ENCODE assay signal across 8 cellular contexts in genomic region chr3:48715179-48715800, GRCh38. TPM values are rescaled to one million over a fixed set of nuclear protein-coding genes. Genes with fewer than 3 reads are reported as not detected.
A peak's percentile ranks its signal among the peaks of the same experiment; 100 is the strongest.
DNase-seq lines count a peak whose midpoint lies in the region; ATAC-seq, FAIRE-seq and TF ChIP-seq lines count a peak whose summit lies in the region.

No MANE protein-coding gene starts in this region.

- intact Hi-C loops in A673 (cut with micrococcal nuclease; ENCODE audit: unreplicated experiment): no loop called here

- H3K4me1 ChIP-seq in A673 (ENCODE audit: insufficient read depth, low read length, poor library complexity, severe bottlenecking): peaks cover 5% of the 10 kb centered on the region
- no peaks in the 10 kb centered on the region for H3K4me1 ChIP-seq in HEK293 (ENCODE audit: control insufficient read depth, insufficient read depth, low read length)
- peaks cover 10% of the 10 kb centered on the region for H3K4me1 ChIP-seq in astrocyte (ENCODE audit: insufficient read depth, low read length)

- no TSS peak for BruUV-seq in A673 (replicated peaks; lab: Mats Ljungman, UMichigan)

- H3K27me3 Mint-ChIP-seq in astrocyte (ENCODE audit: low read depth, unreplicated experiment): no peaks in the 10 kb centered on the region

- H3K36me3 ChIP-seq in A673 (ENCODE audit: insufficient read depth, low read length, poor library complexity, severe bottlenecking): peaks cover 14% of the 10 kb centered on the region
- H3K36me3 ChIP-seq in HEK293 (ENCODE audit: control insufficient read depth in 2 of 2, insufficient read depth in 1 of 2, low read length in 2 of 2): peaks cover 16 to 46% of the 10 kb centered on the region in 2 experiments; a peak in 2 of 3 replicates
- H3K36me3 ChIP-seq in astrocyte (ENCODE audit: insufficient read depth, low read length): peaks cover 20% of the 10 kb centered on the region

- TF ChIP-seq CTCF in A673 (conservative IDR thresholded peaks at IDR 0.05; ENCODE audit: low read depth, low read length): no peak
- no peak for TF ChIP-seq CTCF in HEK293 (tag by site-specific recombination; IDR thresholded peaks at IDR 0.05)
- no peak for TF ChIP-seq CTCF in astrocyte (IDR thresholded peaks at IDR 0.05; ENCODE audit: insufficient read depth, low read depth, low read length)

- peak overlapping the region; percentile 65 for H3K4me3 ChIP-seq in A673 (ENCODE audit: low read depth, low read length, poor library complexity, severe bottlenecking)
- H3K4me3 ChIP-seq in HEK293 (ENCODE audit: low read depth, low read length): peak overlapping the region; percentile 67
- H3K4me3 ChIP-seq in astrocyte (ENCODE audit: insufficient read depth, low read depth, low read length): peak overlapping the region; percentile 98

- CTCF ChIA-PET in A673 (lab: Charles Lee): no interaction called here
- CTCF ChIA-PET in HEK293 (lab: Yijun Ruan, JAX): interaction anchor here (1.2 kb wide), 1 partner anchor 24 kb away, joined by 7 read pairs; no protein-coding TSS in a partner anchor

- peak overlapping the region; percentile 100 for H3K27ac Mint-ChIP-seq in astrocyte (ENCODE audit: unreplicated experiment)

- no peak for FAIRE-seq in astrocyte (lab: Jason Lieb, UNC)

- H3K27ac ChIP-seq in A673 (ENCODE audit: low read depth, low read length, poor library complexity, severe bottlenecking) (no peak overlapping the region), HEK293 (ENCODE audit: extremely low read depth, low read depth, low read length) (no peak overlapping the region), astrocyte (ENCODE audit: low read depth, low read length) (no peak overlapping the region)

- H2AFZ ChIP-seq in astrocyte (ENCODE audit: low read depth, low read length): no peak overlapping the region

- ATAC-seq in HG02588 (IDR thresholded peaks at IDR 0.05; ENCODE audit: unreplicated experiment): no peak
- no peak for ATAC-seq in HG03097 (IDR thresholded peaks at IDR 0.05; ENCODE audit: low FRiP score, unreplicated experiment)

- H3K9me3 ChIP-seq in A673 (ENCODE audit: low read depth, low read length, poor library complexity, severe bottlenecking) (no peaks in the 10 kb centered on the region), HEK293 (ENCODE audit: control insufficient read depth, insufficient read depth, low read depth, low read length) (no peaks in the 10 kb centered on the region), astrocyte (ENCODE audit: insufficient read depth, low read depth, low read length) (no peaks in the 10 kb centered on the region)

- no peak for DNase-seq in A673 (ENCODE audit: low spot score)
- DNase-seq in astrocyte (ENCODE audit: low read depth): peak; percentile 60
- peak; percentile 79 for DNase-seq in left kidney (ENCODE audit: low read depth, low spot score)
- DNase-seq in cortex of kidney (lab: John Stamatoyannopoulos, UW): no peak
- DNase-seq in stimulated activated CD4-positive, alpha-beta T cell treated with anti-CD3 and anti-CD28 coated beads, Interleukin-1b, Interleukin-23, amount 100 ng/mL, for 48 hours: no peak

- H3K9ac ChIP-seq in astrocyte (ENCODE audit: low read length): peak overlapping the region; percentile 100

- peaks cover 59% of the 10 kb centered on the region for H4K20me1 ChIP-seq in astrocyte (ENCODE audit: insufficient read depth, low read length)

- no peaks in the 10 kb centered on the region for H3K9me3 Mint-ChIP-seq in astrocyte (ENCODE audit: unreplicated experiment)

- H3K27me3 ChIP-seq in A673 (replicated peaks; ENCODE audit: insufficient read depth, low read depth, low read length, poor library complexity) (no peaks in the 10 kb centered on the region), astrocyte (ENCODE audit: insufficient read depth, low read length) (no peaks in the 10 kb centered on the region)

- H3K36me3 Mint-ChIP-seq in astrocyte (ENCODE audit: low read depth, unreplicated experiment): peaks cover 11% of the 10 kb centered on the region

- peak overlapping the region; percentile 100 for H3K4me3 Mint-ChIP-seq in astrocyte (ENCODE audit: unreplicated experiment)

- POLR2A ChIA-PET in A673 (lab: Charles Lee; ENCODE audit: low non-redundant PET) (no interaction called here), HEK293 (lab: Yijun Ruan, JAX) (interaction anchor here (0.6 kb wide), 1 partner anchor 10 kb away, joined by 3 read pairs; no protein-coding TSS in a partner anchor)

- peak overlapping the region; percentile 84 for H3K4me2 ChIP-seq in astrocyte (ENCODE audit: low read length)

- H3K4me1 Mint-ChIP-seq in astrocyte (ENCODE audit: low read depth, unreplicated experiment): peaks cover 22% of the 10 kb centered on the region

- peaks cover 68% of the 10 kb centered on the region for H3K79me2 ChIP-seq in astrocyte (ENCODE audit: insufficient read depth, low read length)

TF ChIP-seq in HEK293, 187 proteins besides CTCF, POLR2A, EP300 and RAD21:
- TF ChIP-seq PRDM10 (tag by site-specific recombination; IDR thresholded peaks at IDR 0.05) (peak; percentile 31), PRDM1 (tag by site-specific recombination; IDR thresholded peaks at IDR 0.05) (0 out of 2 replicates have a peak, but pooled peaks have one; percentile 39), ZXDB (tag by site-specific recombination; IDR thresholded peaks at IDR 0.05) (no peak)
TF ChIP-seq in HEK293: peak in this region for 2.

RNA-seq across cellular contexts. Expression of gene IP6K2, which starts 1.7 kb away (rescaled TPM):
- total RNA-seq in A673 (2021) (62.5 and 72.0 TPM in 2 replicates), astrocyte (92.9 and 104 TPM in 2 replicates)

RNA-seq across cellular contexts. Expression of gene NCKIPSD, which starts 29.6 kb away (rescaled TPM):
- total RNA-seq in A673 (2021) (15.0 and 18.8 TPM in 2 replicates), astrocyte (18.3 and 21.6 TPM in 2 replicates)

RNA-seq across cellular contexts. Expression of gene CELSR3, which starts 52.6 kb away (rescaled TPM):
- 1.2 and 2.1 TPM in 2 replicates for total RNA-seq in A673 (2021)
- 8.6 and 10.2 TPM in 2 replicates for total RNA-seq in astrocyte

Comparison
In these comparisons a context has a peak if more than half of its experiments do, and no peak if none do; other contexts are left out.
1. DNase-seq: peak in astrocyte (single experiment) and left kidney (single experiment); none in A673 (single experiment), cortex of kidney (single experiment) and stimulated activated CD4-positive, alpha-beta T cell treated with anti-CD3 and anti-CD28 coated beads, Interleukin-1b, Interleukin-23, amount 100 ng/mL, for 48 hours (single experiment).
2. Peak in every context shown above with its lines, with median percentiles within 50 percentile points of each other: H3K4me3 ChIP-seq.